10 cellular contexts compared by ENCODE assay signal in genomic region chr13:25170554-25171107, GRCh38. TPM values are rescaled to one million over a fixed set of nuclear protein-coding genes. Genes with fewer than 3 reads are reported as not detected.
DNase-seq lines count a peak whose midpoint lies in the region; ATAC-seq and TF ChIP-seq lines count a peak whose summit lies in the region.
"Had no signal": no experiment of that assay in that cellular context is flagged by ENCODE, and none has a peak within 500 bp of the region (broad histone marks: within the 10 kb centered on the region; RNA-seq: fewer than 3 reads in every experiment).

No MANE protein-coding gene starts in this region.

- H3K9me3 Mint-ChIP-seq in WTC11 (no peaks in the 10 kb centered on the region), CD14-positive monocyte (peaks cover 0 to 16% (median 10%) of the 10 kb centered on the region in 7 donors)

- H3K27ac Mint-ChIP-seq in WTC11 = no peak overlapping the region
- no peak overlapping the region for H3K27ac Mint-ChIP-seq in CD14-positive monocyte

- H3K27me3 Mint-ChIP-seq in WTC11 (ENCODE audit: low read depth) = peaks cover 67% of the 10 kb centered on the region
- H3K27me3 Mint-ChIP-seq in CD14-positive monocyte (ENCODE audit: low read depth in 3 of 3) = peaks cover 57 to 70% (median 68%) of the 10 kb centered on the region in 3 donors

- intact Hi-C loops in stomach (cut with DNase I; ENCODE audit: low total_unique reads) (no loop called here), CD14-positive monocyte (cut with micrococcal nuclease) (no loop called here)

- no peak for TF ChIP-seq POLR2A in stomach (IDR thresholded peaks at IDR 0.05)

- TF ChIP-seq EP300 in stomach (IDR thresholded peaks at IDR 0.05) = no peak

- peak; percentile 61 for ATAC-seq in WTC11
- ATAC-seq in HG03342 (IDR thresholded peaks at IDR 0.05; ENCODE audit: unreplicated experiment) = no peak
- ATAC-seq in HG03378 (IDR thresholded peaks at IDR 0.05; ENCODE audit: unreplicated experiment) = no peak

- TF ChIP-seq CTCF in WTC11 (IDR thresholded peaks at IDR 0.05) (no peak), stomach (IDR thresholded peaks at IDR 0.05) (no peak), CD14-positive monocyte (IDR thresholded peaks at IDR 0.05) (no peak)

- peak; percentile 6 for DNase-seq in NCI-H510A (lab: John Stamatoyannopoulos, UW)
- no peak for DNase-seq in NCI-H510A treated with DMSO at 0.1 percent for 48 hours (lab: John Stamatoyannopoulos, UW)
- peak; percentile 57 for DNase-seq in WTC11 (ENCODE audit: low spot score)
- DNase-seq in stomach = no peak
- DNase-seq in CD14-positive monocyte (ENCODE audit: low spot score) = no peak
- DNase-seq: NCI-H1694 had no signal

- CTCF ChIA-PET in WTC11 (lab: Charles Lee) = interaction anchor here (2.0 kb wide), 1 partner anchor 78 kb away, joined by 4 read pairs; no protein-coding TSS in a partner anchor

- H3K4me1 Mint-ChIP-seq in WTC11 (peaks cover 40% of the 10 kb centered on the region), CD14-positive monocyte (peaks cover 10% of the 10 kb centered on the region)

- no peak overlapping the region for H3K9ac ChIP-seq in iPS-18a (ENCODE audit: low read length)

- H3K9me3 ChIP-seq in iPS-18a (ENCODE audit: control insufficient read depth, low read depth, low read length) (no peaks in the 10 kb centered on the region), stomach (no peaks in the 10 kb centered on the region)

- H3K27me3 ChIP-seq in iPS-18a (ENCODE audit: control insufficient read depth, insufficient read depth, low read length) (peaks cover 61% of the 10 kb centered on the region), stomach (peaks cover 30 to 76% (median 43%) of the 10 kb centered on the region in 3 donors)

- 2 to 6% (median 3%) methylated on average over 16 to 74 of the region's 74 CpGs for WGBS in stomach, 5 donors

- H3K4me3 Mint-ChIP-seq in WTC11 (peak overlapping the region; percentile 82), CD14-positive monocyte (peak overlapping the region in 1 of 2 donors; percentile 80)

- no peaks in the 10 kb centered on the region for H3K36me3 ChIP-seq in iPS-18a (ENCODE audit: control insufficient read depth, low read depth, low read length)
- no peaks in the 10 kb centered on the region for H3K36me3 ChIP-seq in stomach

- H3K36me3 Mint-ChIP-seq in WTC11 = no peaks in the 10 kb centered on the region
- peaks cover 0 to 6% of the 10 kb centered on the region in 2 donors for H3K36me3 Mint-ChIP-seq in CD14-positive monocyte

- POLR2A ChIA-PET in WTC11 (lab: Charles Lee) = no interaction called here

- H3K27ac ChIP-seq in iPS-18a (ENCODE audit: low read length) (no peak overlapping the region), stomach (no peak overlapping the region)

- peak overlapping the region; percentile 56 for H3K4me3 ChIP-seq in iPS-18a (ENCODE audit: low read length)
- peak overlapping the region; percentile 23 to 48 (median 40) for H3K4me3 ChIP-seq in stomach

- H3K4me1 ChIP-seq in iPS-18a (ENCODE audit: control insufficient read depth, low read depth, low read length) = peaks cover 29% of the 10 kb centered on the region
- H3K4me1 ChIP-seq in stomach = peaks cover 9 to 21% (median 18%) of the 10 kb centered on the region in 4 donors

TF ChIP-seq in WTC11, 78 proteins besides CTCF, POLR2A, EP300 and RAD21:
- TF ChIP-seq PRDM15 (CRISPR knock-in tag; IDR thresholded peaks at IDR 0.05) = no peak
- TF ChIP-seq AFF4 (CRISPR knock-in tag; IDR thresholded peaks at IDR 0.05; ENCODE audit: borderline replicate concordance) = no peak
- no peak for TF ChIP-seq RORB (CRISPR knock-in tag; IDR thresholded peaks at IDR 0.05)
- peak; percentile 80; the same call in 1 of the 2 replicates for TF ChIP-seq ZNF423 (CRISPR knock-in tag; IDR thresholded peaks at IDR 0.05)

RNA-seq across cellular contexts. Expression of gene AMER2, which starts 1.5 kb away (rescaled TPM):
- total RNA-seq in WTC11 (2021) (0.18 to 0.48 TPM (median 0.27 TPM) in 3 replicates), stomach (1 to 10 TPM in 1 of 5 donors, under 1 TPM in 1, not detected in 3; 0.14 to 1.1 TPM)
- polyA plus RNA-seq in stomach (under 1 TPM in 1 of 3 donors, not detected in 2; 0.03 TPM), CD14-positive monocyte (not detected)
- total RNA-seq: glomerular endothelial cell had no signal

Comparison
In these comparisons a context has a peak if more than half of its experiments do, and no peak if none do; other contexts are left out.
1. DNase-seq: peak in NCI-H510A (single experiment) and WTC11 (single experiment); none in NCI-H510A treated with DMSO at 0.1 percent for 48 hours (single experiment), stomach (single experiment) and CD14-positive monocyte (single experiment).